9 cellular contexts compared by ENCODE assay signal in genomic region chr4:174686826-174687225, GRCh38.
"Had no signal": no experiment of that assay in that cellular context is flagged by ENCODE, and none has a peak within 500 bp of the region (broad histone marks: within the 10 kb centered on the region; RNA-seq: fewer than 3 reads in every experiment).

No MANE protein-coding gene starts in this region.

- FAIRE-seq: HTR-8/SVneo had no signal

- H3K9ac ChIP-seq: GM23248 had no signal

- H3K27ac Mint-ChIP-seq: HFFc6 had no signal

- H3K4me3 ChIP-seq: GM23248, HAP-1 had no signal

- H3K4me3 Mint-ChIP-seq: HFFc6 had no signal

- H3K27ac ChIP-seq: GM23248 had no signal

- ATAC-seq: HCT116 had no signal

- H2AFZ ChIP-seq: GM23248 had no signal

- DNase-seq: GM23248, GOT3, H7, HFFc6, IMR-90, KBM-7 had no signal

- H3K36me3 ChIP-seq: HAP-1 had no signal

- H3K9me3 ChIP-seq: HAP-1 had no signal
